ENCODE assay signal across 8 cellular contexts in genomic region chr4:121696641-121697461, GRCh38. TPM values are rescaled to one million over a fixed set of nuclear protein-coding genes. Genes with fewer than 3 reads are reported as not detected.
DNase-seq lines count a peak whose midpoint lies in the region; ATAC-seq and TF ChIP-seq lines count a peak whose summit lies in the region.

Gene ANXA5 (minus strand): TSS chr4:121696980. CDS start chr4:121696589, 391 bp downstream.

- peak within 1 kb of the TSS; percentile 97 for H3K27ac Mint-ChIP-seq in progenitor cell of endocrine pancreas

- H3K4me3 ChIP-seq in GM08714 (ENCODE audit: low read length) (peak within 1 kb of the TSS; percentile 83), heart right ventricle (peak within 1 kb of the TSS; percentile 67 to 99 (median 95)), urinary bladder (ENCODE audit: low read depth, low read length) (peak within 1 kb of the TSS; percentile 88)

- peaks cover 14% of the 10 kb centered on the region for H3K4me1 Mint-ChIP-seq in progenitor cell of endocrine pancreas (ENCODE audit: low read depth)

- peak; percentile 72 for DNase-seq in H4 (ENCODE audit: low spot score)
- peak; percentile 91 for DNase-seq in LoVo (ENCODE audit: low spot score)
- DNase-seq in T follicular helper cell (ENCODE audit: low read depth): peak; percentile 27
- DNase-seq in amniotic epithelial cell (ENCODE audit: low read depth): peak; percentile 79
- peak; percentile 89 to 94 for DNase-seq in heart right ventricle
- DNase-seq in progenitor cell of endocrine pancreas (ENCODE audit: low spot score, unreplicated experiment): peak; percentile 76

- no peaks in the 10 kb centered on the region for H3K9me3 Mint-ChIP-seq in progenitor cell of endocrine pancreas (ENCODE audit: low read depth)

- H3K4me3 Mint-ChIP-seq in progenitor cell of endocrine pancreas (ENCODE audit: low read depth): peak within 1 kb of the TSS; percentile 96

- ATAC-seq in heart right ventricle: peak; percentile 94 to 99 (median 96)

- no peaks in the 10 kb centered on the region for H3K27me3 ChIP-seq in heart right ventricle

- H3K36me3 ChIP-seq in heart right ventricle (peaks cover 0 to 32% (median 0%) of the 10 kb centered on the region in 9 donors), urinary bladder (ENCODE audit: insufficient read depth) (no peaks in the 10 kb centered on the region)

- peaks cover 0 to 59% (median 49%) of the 10 kb centered on the region in 9 donors for H3K4me1 ChIP-seq in heart right ventricle
- H3K4me1 ChIP-seq in urinary bladder (ENCODE audit: insufficient read depth): no peaks in the 10 kb centered on the region

- peaks cover 0 to under 1% (median 0%) of the 10 kb centered on the region in 11 donors for H3K9me3 ChIP-seq in heart right ventricle

- H3K27ac ChIP-seq in heart right ventricle (peak within 1 kb of the TSS; percentile 94 to 99 (median 98)), urinary bladder (ENCODE audit: low read depth) (peak within 1 kb of the TSS; percentile 94)

- 0 to 1% methylated on average over 89 to 90 of the region's 90 CpGs for WGBS in heart right ventricle, 2 donors
- under 1% methylated on average over 90 of the region's 90 CpGs for WGBS in urinary bladder

- intact Hi-C loops in heart right ventricle (cut with DNase I): loop anchor here in 1 of 10 donors (1.0 kb wide), 1 partner anchor 29 kb away; no protein-coding TSS in a partner anchor

- H3K36me3 Mint-ChIP-seq in progenitor cell of endocrine pancreas (ENCODE audit: insufficient read depth): peaks cover 7% of the 10 kb centered on the region

- peaks cover 18% of the 10 kb centered on the region for H3K27me3 Mint-ChIP-seq in progenitor cell of endocrine pancreas

- peak in 8 of 9 donors; percentile 18 to 69 (median 42) for TF ChIP-seq CTCF in heart right ventricle (IDR thresholded peaks at IDR 0.05)
- TF ChIP-seq CTCF in progenitor cell of endocrine pancreas (IDR thresholded peaks at IDR 0.05; ENCODE audit: unreplicated experiment): peak; percentile 29

RNA-seq across cellular contexts. Expression of gene ANXA5, which starts in this region (rescaled TPM):
- total RNA-seq in H4 (2014; rRNA removed; shearing (Covaris generic)): 734 and 836 TPM in 2 replicates
- total RNA-seq in heart right ventricle (100 to 1,000 TPM in 9 of 10 donors, 10 to 100 TPM in 1; 90.8 to 204 (median 115) TPM), progenitor cell of endocrine pancreas (203 and 208 TPM in 2 replicates), urinary bladder (314 TPM)
- polyA plus RNA-seq in heart right ventricle (100 to 1,000 TPM; 107 to 285 TPM), urinary bladder (248 TPM)

Comparison
In these comparisons a context has a peak if more than half of its experiments do, and no peak if none do; other contexts are left out.
1. Peak in every context shown above with its lines: DNase-seq, ATAC-seq, H3K4me3 ChIP-seq and H3K27ac ChIP-seq.
2. DNase-seq: peak in every context shown above with its lines; median percentile 92 in heart right ventricle; 91 in LoVo; 79 in amniotic epithelial cell; 76 in progenitor cell of endocrine pancreas; 72 in H4; 27 in T follicular helper cell.